ENCODE assay signal across 8 cellular contexts in genomic region chr3:113746955-113747718, GRCh38. TPM values are rescaled to one million over a fixed set of nuclear protein-coding genes. Genes with fewer than 3 reads are reported as not detected.
DNase-seq lines count a peak whose midpoint lies in the region; ATAC-seq and TF ChIP-seq lines count a peak whose summit lies in the region.

ATP6V1A (plus strand) TSS chr3:113747035; CDS start chr3:113778754, 31,719 bp downstream.

- TSS peak; percentile 66 for BruUV-seq in PC-3 (replicated peaks; lab: Mats Ljungman, UMichigan)

- H3K36me3 ChIP-seq in PC-3 (ENCODE audit: low read depth, low read length) (no peaks in the 10 kb centered on the region), testis (ENCODE audit: low read depth, missing control alignments) (no peaks in the 10 kb centered on the region)

- peaks cover 88% of the 10 kb centered on the region for H3K79me2 ChIP-seq in PC-3 (ENCODE audit: low read length)

- WGBS in testis, 2 donors: 0 to 2% methylated on average over 19 to 31 of the region's 31 CpGs

- H3K9me3 Mint-ChIP-seq in activated T-helper 17 cell treated with anti-CD3 and anti-CD28 coated beads, Interleukin-2, amount 50 U/mL, for 72 hours: no peaks in the 10 kb centered on the region

- ATAC-seq in GM18517 (IDR thresholded peaks at IDR 0.05; ENCODE audit: unreplicated experiment) (peak; percentile 24), HG03039 (IDR thresholded peaks at IDR 0.05; ENCODE audit: unreplicated experiment) (peak; percentile 37), PC-3 (peak; percentile 58)
- peak; percentile 61 for ATAC-seq in activated T-helper 17 cell treated with anti-CD3 and anti-CD28 coated beads, Interleukin-2, amount 50 U/mL, for 72 hours (replicated peaks)

- H3K36me3 Mint-ChIP-seq in activated T-helper 17 cell treated with anti-CD3 and anti-CD28 coated beads, Interleukin-2, amount 50 U/mL, for 72 hours (ENCODE audit: low read depth): peaks cover 50% of the 10 kb centered on the region

- no peaks in the 10 kb centered on the region for H3K27me3 Mint-ChIP-seq in activated T-helper 17 cell treated with anti-CD3 and anti-CD28 coated beads, Interleukin-2, amount 50 U/mL, for 72 hours

- peak within 1 kb of the TSS; percentile 89 for H3K27ac ChIP-seq in PC-3 (ENCODE audit: low read length)
- peak within 1 kb of the TSS; percentile 99 to 100 for H3K27ac ChIP-seq in testis

- H3K27me3 ChIP-seq in PC-3 (ENCODE audit: low read length): no peaks in the 10 kb centered on the region
- H3K27me3 ChIP-seq in testis: no peaks in the 10 kb centered on the region

- peak within 1 kb of the TSS; percentile 82 for H3K4me2 ChIP-seq in PC-3 (ENCODE audit: low read length)

- H3F3A ChIP-seq in PC-3 (ENCODE audit: low read length, unreplicated experiment): no peaks in the 10 kb centered on the region

- TF ChIP-seq POLR2A in testis (IDR thresholded peaks at IDR 0.05): no peak

- intact Hi-C loops in PC-3 (cut with micrococcal nuclease) (loop anchor here (5.0 to 10.0 kb wide), 2 partner anchors 192 to 310 kb away; partner anchors contain the start of genes CCDC191 and QTRT2), testis (cut with DNase I; ENCODE audit: low total_unique reads) (no loop called here)

- H2AFZ ChIP-seq in PC-3 (ENCODE audit: low read length): peak within 1 kb of the TSS; percentile 85

- CTCF ChIA-PET in PC-3 (lab: Charles Lee): interaction anchor here (0.6 kb wide), 2 partner anchors 92 to 170 kb away, joined by 3 to 5 read pairs; partner anchors contain the start of gene GRAMD1C

- in situ Hi-C loops in ACHN (cut with HindIII; ENCODE audit: low pct_ligation_motif_present, low pct_unique_long_range_greater_than_20kb, low sequenced_read_pairs): no loop called here

- H3K9me3 ChIP-seq in PC-3 (ENCODE audit: low read length): no peaks in the 10 kb centered on the region
- no peaks in the 10 kb centered on the region for H3K9me3 ChIP-seq in testis

- H3K27ac Mint-ChIP-seq in activated T-helper 17 cell treated with anti-CD3 and anti-CD28 coated beads, Interleukin-2, amount 50 U/mL, for 72 hours: peak within 1 kb of the TSS; percentile 100

- H3K4me3 ChIP-seq in PC-3 (ENCODE audit: low read length) (peak within 1 kb of the TSS; percentile 96), fibroblast of villous mesenchyme (ENCODE audit: low read depth, low read length) (peak within 1 kb of the TSS; percentile 100), testis (peak within 1 kb of the TSS; percentile 97 to 98)

- no peak for TF ChIP-seq CTCF in PC-3 (conservative IDR thresholded peaks at IDR 0.05; ENCODE audit: low read depth, low read length)
- no peak for TF ChIP-seq CTCF in fibroblast of villous mesenchyme (IDR thresholded peaks at IDR 0.05; ENCODE audit: insufficient read depth, low read depth, low read length)
- no peak for TF ChIP-seq CTCF in testis (IDR thresholded peaks at IDR 0.05)

- peak within 1 kb of the TSS; percentile 87 for H3K9ac ChIP-seq in PC-3 (ENCODE audit: low read length)

- H3K4me1 Mint-ChIP-seq in activated T-helper 17 cell treated with anti-CD3 and anti-CD28 coated beads, Interleukin-2, amount 50 U/mL, for 72 hours: peaks cover 40% of the 10 kb centered on the region

- peaks cover 44% of the 10 kb centered on the region for H3K4me1 ChIP-seq in PC-3 (ENCODE audit: insufficient read depth, low read length)
- H3K4me1 ChIP-seq in testis: peaks cover 19% of the 10 kb centered on the region

- H4K20me1 ChIP-seq in PC-3 (ENCODE audit: low read length): peaks cover 29% of the 10 kb centered on the region

- H3K4me3 Mint-ChIP-seq in activated T-helper 17 cell treated with anti-CD3 and anti-CD28 coated beads, Interleukin-2, amount 50 U/mL, for 72 hours: peak within 1 kb of the TSS; percentile 98

- POLR2A ChIA-PET in PC-3 (lab: Charles Lee; ENCODE audit: unreplicated experiment): interaction anchor here (0.6 to 0.7 kb wide), 5 partner anchors 12 to 1113 kb away, joined by 3 to 16 read pairs (median 3); partner anchors contain the start of gene SPICE1

- no peaks in the 10 kb centered on the region for H3K9me2 ChIP-seq in PC-3 (replicated peaks; ENCODE audit: low read length)

- DNase-seq in ACHN (peak; percentile 13), PC-3 (peak; percentile 18), fibroblast of villous mesenchyme (ENCODE audit: low read depth) (peak; percentile 24), nucleus accumbens (lab: John Stamatoyannopoulos, UW) (peak in 55 of 56 donors; percentile 47 to 95 (median 86)), testis (peak; percentile 83)

RNA-seq across cellular contexts. Expression of gene ATP6V1A, which starts in this region (rescaled TPM):
- 40.3 and 43.8 TPM in 2 replicates for total RNA-seq in PC-3 (2014; rRNA removed)
- 10 to 100 TPM; 27.0 to 39.6 TPM for total RNA-seq in activated T-helper 17 cell treated with anti-CD3 and anti-CD28 coated beads, Interleukin-2, amount 50 U/mL, for 72 hours
- 85.7 and 117 TPM in 2 replicates for total RNA-seq in fibroblast of villous mesenchyme
- 10 to 100 TPM; 51.6 to 55.9 TPM for total RNA-seq in testis
- polyA plus RNA-seq in testis (ENCODE audit: insufficient read depth, low read depth, low replicate concordance): 37.8 TPM

Comparison
In these comparisons a context has a peak if more than half of its experiments do, and no peak if none do; other contexts are left out.
1. Peak in every context shown above with its lines: DNase-seq, ATAC-seq, H3K4me3 ChIP-seq and H3K27ac ChIP-seq.
2. DNase-seq: peak in every context shown above with its lines; median percentile 86 in nucleus accumbens; 83 in testis; 24 in fibroblast of villous mesenchyme; 18 in PC-3; 13 in ACHN.